In the genomic region with DNA sequence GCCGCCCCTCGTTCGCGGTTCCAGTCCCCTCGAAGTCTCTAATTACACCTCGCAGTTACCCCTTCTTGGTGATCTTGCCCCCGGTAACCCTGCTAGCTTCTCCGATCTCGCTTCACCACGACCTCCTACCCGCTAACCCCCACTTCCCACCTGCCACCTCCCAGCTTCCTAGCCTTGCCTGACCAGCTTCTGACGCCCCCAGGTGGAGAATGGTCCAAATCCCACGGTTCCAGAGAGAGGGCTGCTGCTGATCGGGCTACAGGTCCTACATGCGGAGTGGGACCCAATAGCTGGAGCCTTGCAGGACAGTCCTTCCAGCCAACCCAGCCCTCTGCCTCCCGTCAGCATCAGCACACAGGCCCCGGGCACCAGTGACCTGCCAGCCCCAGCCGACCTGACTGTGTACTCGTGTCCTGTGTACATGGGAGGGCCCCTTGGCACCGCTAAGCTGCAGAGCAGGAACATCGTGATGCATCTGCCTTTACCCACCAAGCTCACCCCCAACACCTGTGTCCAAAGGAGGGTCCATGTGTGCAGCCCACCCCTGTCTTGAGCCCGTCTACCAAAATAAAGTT, we compare ENCODE assay signal across 19 cellular contexts. TPM values are rescaled to one million over a fixed set of nuclear protein-coding genes. Genes with fewer than 3 reads are reported as not detected.
A peak's percentile ranks its signal among the peaks of the same experiment; 100 is the strongest.
DNase-seq lines count a peak whose midpoint lies in the region; ATAC-seq and TF ChIP-seq lines count a peak whose summit lies in the region.
"Had no signal": no experiment of that assay in that cellular context is flagged by ENCODE, and none has a peak within 500 bp of the region (broad histone marks: within the 10 kb centered on the region; RNA-seq: fewer than 3 reads in every experiment).

No MANE protein-coding gene starts in this region.

- no peak overlapping the region for H3K4me3 Mint-ChIP-seq in HFFc6
- H3K4me3 Mint-ChIP-seq: CD8-positive, alpha-beta T cell had no signal

- no peaks in the 10 kb centered on the region for H3K9me3 Mint-ChIP-seq in HFFc6
- H3K9me3 Mint-ChIP-seq: CD8-positive, alpha-beta T cell had no signal

- no peak overlapping the region for H3K27ac ChIP-seq in coronary artery
- H3K27ac ChIP-seq: BLaER1, SJSA1 had no signal

- DNase-seq in ELF-1 (ENCODE audit: low read depth, low spot score) (peak; percentile 29), HFFc6 (no peak), coronary artery (ENCODE audit: low spot score) (no peak), left kidney (ENCODE audit: low read depth, low spot score) (peak; percentile 34), NCI-H345 treated with DMSO at 0.1 percent for 48 hours (lab: John Stamatoyannopoulos, UW; ENCODE audit: unreplicated experiment) (no peak), NCI-H69 (lab: John Stamatoyannopoulos, UW) (no peak), NCI-H146 treated with DMSO at 0.1 percent for 48 hours (lab: John Stamatoyannopoulos, UW; ENCODE audit: unreplicated experiment) (no peak)
- DNase-seq: DMS79 treated with DMSO at 0.1 percent for 48 hours, MV-4-11, NCI-H1417 treated with DMSO at 0.1 percent for 48 hours, NCI-H2029, NCI-H2171, NCI-H446 treated with DMSO at 0.1 percent for 48 hours, NCI-H774 had no signal

- ATAC-seq in HG03025 (IDR thresholded peaks at IDR 0.05; ENCODE audit: low FRiP score, unreplicated experiment), result no peak
- ATAC-seq: CD8-positive, alpha-beta T cell; K562 had no signal

- peak overlapping the region; percentile 38 for H3K4me3 ChIP-seq in coronary artery
- H3K4me3 ChIP-seq: BLaER1, K562, SJSA1 had no signal

- H3K27ac Mint-ChIP-seq in HFFc6, result peak overlapping the region; percentile 32; the same call in 1 of the 2 replicates
- H3K27ac Mint-ChIP-seq: CD8-positive, alpha-beta T cell had no signal

- peaks cover 39% of the 10 kb centered on the region for H3K4me1 Mint-ChIP-seq in HFFc6 (ENCODE audit: low read depth)

- H3K27me3 Mint-ChIP-seq in HFFc6 (ENCODE audit: insufficient read depth), result no peaks in the 10 kb centered on the region

- no peaks in the 10 kb centered on the region for H3K36me3 Mint-ChIP-seq in HFFc6 (ENCODE audit: low read depth)

- no peak for TF ChIP-seq CTCF in HFFc6 (IDR thresholded peaks at IDR 0.05)
- no peak for TF ChIP-seq CTCF in coronary artery (IDR thresholded peaks at IDR 0.05)

RNA-seq across cellular contexts. Expression of gene RRP8, which starts 31.9 kb away (rescaled TPM):
- total RNA-seq in HFFc6 (2021; fragmentation: NEBNext Ultra II Directional; extraction: Animal tissue kit (Norgen Biotek cat#: 25700)), result 10 to 100 TPM; 18.5 to 26.7 (median 20.2) TPM

RNA-seq across cellular contexts. Expression of gene ILK, which starts 32.1 kb away (rescaled TPM):
- 100 to 1,000 TPM; 195 to 245 (median 223) TPM for total RNA-seq in HFFc6 (2021; fragmentation: NEBNext Ultra II Directional; extraction: Animal tissue kit (Norgen Biotek cat#: 25700))

RNA-seq across cellular contexts. Expression of gene TAF10, which starts 40.5 kb away (rescaled TPM):
- 100 to 1,000 TPM; 148 to 205 (median 192) TPM for total RNA-seq in HFFc6 (2021; fragmentation: NEBNext Ultra II Directional; extraction: Animal tissue kit (Norgen Biotek cat#: 25700))

RNA-seq across cellular contexts. Expression of gene TPP1, which starts 47.7 kb away (rescaled TPM):
- total RNA-seq in HFFc6 (2021; fragmentation: NEBNext Ultra II Directional; extraction: Animal tissue kit (Norgen Biotek cat#: 25700)), result 10 to 100 TPM; 50.1 to 61.7 (median 54.1) TPM

Comparison
In these comparisons a context has a peak if more than half of its experiments do, and no peak if none do; other contexts are left out.
1. DNase-seq: peak in ELF-1 (single experiment) and left kidney (single experiment); none in HFFc6 (single experiment), coronary artery (single experiment), NCI-H345 treated with DMSO at 0.1 percent for 48 hours (single experiment), NCI-H69 (single experiment) and NCI-H146 treated with DMSO at 0.1 percent for 48 hours (single experiment).